In the genomic region with DNA sequence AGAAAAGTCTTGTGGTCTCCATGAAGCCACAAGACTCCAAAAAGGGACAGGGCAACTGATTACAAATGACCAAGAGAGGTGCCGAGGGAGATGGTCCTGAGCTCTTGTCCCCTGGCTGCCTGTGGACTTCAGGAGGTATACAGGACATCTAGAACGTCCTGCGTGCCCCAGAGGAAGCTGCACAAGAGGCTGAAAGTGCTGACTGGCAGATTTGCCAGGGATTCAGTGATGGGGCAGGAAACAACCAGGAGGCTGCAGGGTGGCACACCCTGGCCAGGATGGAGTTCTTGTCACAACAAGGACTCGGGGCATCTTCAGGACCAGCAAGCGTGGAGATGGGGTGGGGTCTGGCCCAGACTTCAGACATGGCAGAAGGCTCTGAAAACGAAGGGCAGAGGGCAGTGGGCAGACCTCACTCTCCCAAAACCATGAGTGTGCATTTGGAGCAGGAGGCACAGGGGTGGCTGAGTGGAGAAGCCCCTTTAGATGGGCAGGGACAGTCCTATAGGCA, we compare ENCODE assay signal across 21 cellular contexts. TPM values are rescaled to one million over a fixed set of nuclear protein-coding genes. Genes with fewer than 3 reads are reported as not detected.
"Had no signal": no experiment of that assay in that cellular context is flagged by ENCODE, and none has a peak within 500 bp of the region (broad histone marks: within the 10 kb centered on the region; RNA-seq: fewer than 3 reads in every experiment).

No MANE protein-coding gene starts in this region.

- DNase-seq: activated CD4-positive, alpha-beta T cell treated with anti-CD3 and anti-CD28 coated beads for 4 hours; activated CD8-positive, alpha-beta T cell treated with anti-CD3 and anti-CD28 coated beads for 36 hours; activated gamma-delta T cell treated with Interleukin-2 at 50 U/mL for 16 hours; activated T-cell treated with anti-CD3 and anti-CD28 coated beads, Interleukin-2, amount 50 U/mL, for 4 hours; amygdala; cortex of kidney; effector CD8-positive, alpha-beta T cell; heart left ventricle; posterior cingulate gyrus; stimulated activated CD4-positive, alpha-beta T cell treated with anti-CD3 and anti-CD28 coated beads, Interleukin-1b, Interleukin-23, amount 100 ng/mL, for 48 hours; stomach; upper lobe of right lung had no signal

- H3K4me3 ChIP-seq: heart left ventricle, right atrium auricular region, stomach, thoracic aorta, upper lobe of right lung had no signal

- H3K36me3 ChIP-seq: heart left ventricle, neutrophil, right atrium auricular region, stomach, thoracic aorta, upper lobe of right lung had no signal

- FAIRE-seq: frontal cortex had no signal

- H3K27me3 ChIP-seq: right atrium auricular region, upper lobe of right lung had no signal

- ATAC-seq: activated CD8-positive, alpha-beta T cell treated with anti-CD3 and anti-CD28 coated beads for 36 hours; activated T-cell treated with anti-CD3 and anti-CD28 coated beads, Interleukin-2, amount 50 U/mL, for 4 hours; heart left ventricle; naive thymus-derived CD8-positive, alpha-beta T cell; SK-N-SH treated with all-trans-retinoic acid at 6 μM for 48 hours; upper lobe of right lung had no signal

- H3K27ac ChIP-seq: heart left ventricle, neutrophil, right atrium auricular region, stomach, thoracic aorta, upper lobe of right lung had no signal

- H3K4me1 ChIP-seq: stomach, upper lobe of right lung had no signal

- H3K9me3 ChIP-seq: heart left ventricle, neutrophil, right atrium auricular region, stomach, thoracic aorta, upper lobe of right lung had no signal

RNA-seq across cellular contexts. Expression of a gene that starts 13.4 kb away (rescaled TPM):
- total RNA-seq: activated CD8-positive, alpha-beta T cell treated with anti-CD3 and anti-CD28 coated beads for 36 hours; activated T-cell treated with anti-CD3 and anti-CD28 coated beads, Interleukin-2, amount 50 U/mL, for 4 hours; lung microvascular endothelial cell; mononuclear cell; naive thymus-derived CD8-positive, alpha-beta T cell; T-helper 1 cell treated with Interleukin-12 subunit alpha and Interleukin-12 subunit beta and Interleukin-4 antibody, amounts not matched to agents 30 ng/mL and 1 ng/mL, for 36 hours had no signal
- polyA plus RNA-seq: naive thymus-derived CD8-positive, alpha-beta T cell had no signal
